Comparison of ENCODE assay signal across 22 cellular contexts in the genomic region with DNA sequence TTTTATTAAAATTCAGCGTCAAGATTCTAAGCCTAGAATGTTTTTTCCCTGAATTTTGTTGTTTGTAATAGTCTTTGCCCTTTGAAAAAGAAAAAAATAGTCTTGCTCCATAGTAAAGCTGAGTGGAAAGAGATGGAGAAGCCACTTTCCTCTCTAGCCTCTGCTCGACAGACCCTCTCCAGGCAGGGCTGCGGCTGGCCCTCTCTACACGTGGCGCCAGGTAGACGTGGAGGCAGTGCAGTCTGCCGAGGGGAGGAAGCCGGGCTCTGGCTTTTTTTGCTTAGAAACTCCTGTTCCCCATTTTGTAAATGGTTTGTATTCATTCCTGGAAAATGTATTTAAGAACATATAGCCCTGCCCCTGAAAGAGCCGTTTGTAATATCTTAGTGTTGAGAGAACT. TPM values are rescaled to one million over a fixed set of nuclear protein-coding genes. Genes with fewer than 3 reads are reported as not detected.
DNase-seq lines count a peak whose midpoint lies in the region; ATAC-seq, FAIRE-seq and TF ChIP-seq lines count a peak whose summit lies in the region.
"Had no signal": no experiment of that assay in that cellular context is flagged by ENCODE, and none has a peak within 500 bp of the region (broad histone marks: within the 10 kb centered on the region; RNA-seq: fewer than 3 reads in every experiment).

No MANE protein-coding gene starts in this region.

- H3K27me3 Mint-ChIP-seq in activated CD8-positive, alpha-beta T cell treated with anti-CD3 and anti-CD28 coated beads for 36 hours: no peaks in the 10 kb centered on the region
- no peaks in the 10 kb centered on the region for H3K27me3 Mint-ChIP-seq in activated CD8-positive, alpha-beta T cell treated with anti-CD3 and anti-CD28 coated beads, Interleukin-2, amount 10 ng/mL, durations not matched to agents 7 days and 5 days (ENCODE audit: low read depth)
- H3K27me3 Mint-ChIP-seq in CD4-positive, alpha-beta T cell: no peaks in the 10 kb centered on the region
- H3K27me3 Mint-ChIP-seq in brain (no peaks in the 10 kb centered on the region), nephron progenitor cell (ENCODE audit: low read depth, poor library complexity) (no peaks in the 10 kb centered on the region)

- no peaks in the 10 kb centered on the region for H3K4me1 ChIP-seq in foreskin keratinocyte

- peaks cover 9% of the 10 kb centered on the region for H3K4me1 Mint-ChIP-seq in activated CD8-positive, alpha-beta T cell treated with anti-CD3 and anti-CD28 coated beads for 36 hours (ENCODE audit: low read depth)
- H3K4me1 Mint-ChIP-seq in activated CD8-positive, alpha-beta T cell treated with anti-CD3 and anti-CD28 coated beads, Interleukin-2, amount 10 ng/mL, durations not matched to agents 7 days and 5 days (ENCODE audit: low read depth): peaks cover 11% of the 10 kb centered on the region
- no peaks in the 10 kb centered on the region for H3K4me1 Mint-ChIP-seq in CD4-positive, alpha-beta T cell (ENCODE audit: low read depth)
- H3K4me1 Mint-ChIP-seq in brain: no peaks in the 10 kb centered on the region
- H3K4me1 Mint-ChIP-seq in nephron progenitor cell: peaks cover 17% of the 10 kb centered on the region

- TF ChIP-seq CTCF in activated CD8-positive, alpha-beta T cell treated with anti-CD3 and anti-CD28 coated beads for 36 hours (IDR thresholded peaks at IDR 0.05): no peak
- no peak for TF ChIP-seq CTCF in CD4-positive, alpha-beta T cell (IDR thresholded peaks at IDR 0.05)
- TF ChIP-seq CTCF in brain (conservative IDR thresholded peaks at IDR 0.05): no peak
- TF ChIP-seq CTCF in nephron progenitor cell (IDR thresholded peaks at IDR 0.05): no peak
- TF ChIP-seq CTCF in foreskin keratinocyte (conservative IDR thresholded peaks at IDR 0.05): no peak

- TF ChIP-seq POLR2A in GM12891 (IDR thresholded peaks at IDR 0.05; ENCODE audit: low read depth, low read length): no peak

- no peak overlapping the region for H3K4me3 Mint-ChIP-seq in activated CD8-positive, alpha-beta T cell treated with anti-CD3 and anti-CD28 coated beads for 36 hours
- no peak overlapping the region for H3K4me3 Mint-ChIP-seq in activated CD8-positive, alpha-beta T cell treated with anti-CD3 and anti-CD28 coated beads, Interleukin-2, amount 10 ng/mL, durations not matched to agents 7 days and 5 days
- no peak overlapping the region for H3K4me3 Mint-ChIP-seq in CD4-positive, alpha-beta T cell
- H3K4me3 Mint-ChIP-seq in brain (no peak overlapping the region), nephron progenitor cell (no peak overlapping the region)

- no peak overlapping the region for H3K27ac ChIP-seq in CD4-positive, alpha-beta T cell (ENCODE audit: low read depth, low read length)
- no peak overlapping the region for H3K27ac ChIP-seq in foreskin keratinocyte

- peak overlapping the region; percentile 20 for H3K27ac Mint-ChIP-seq in activated CD8-positive, alpha-beta T cell treated with anti-CD3 and anti-CD28 coated beads for 36 hours
- no peak overlapping the region for H3K27ac Mint-ChIP-seq in activated CD8-positive, alpha-beta T cell treated with anti-CD3 and anti-CD28 coated beads, Interleukin-2, amount 10 ng/mL, durations not matched to agents 7 days and 5 days
- peak overlapping the region; percentile 44 for H3K27ac Mint-ChIP-seq in CD4-positive, alpha-beta T cell
- H3K27ac Mint-ChIP-seq in brain (peak overlapping the region in 3 of 5 experiments; percentile 39 to 58 (median 51)), nephron progenitor cell (peak overlapping the region; percentile 64)

- CTCF ChIA-PET in activated CD8-positive, alpha-beta T cell treated with anti-CD3 and anti-CD28 coated beads for 36 hours (lab: Charles Lee): interaction anchor here (1.0 kb wide), 1 partner anchor 14 kb away, joined by 3 read pairs; no protein-coding TSS in a partner anchor
- CTCF ChIA-PET in activated CD8-positive, alpha-beta T cell treated with anti-CD3 and anti-CD28 coated beads, Interleukin-2, amount 10 ng/mL, durations not matched to agents 7 days and 5 days (lab: Charles Lee): no interaction called here
- CTCF ChIA-PET in CD4-positive, alpha-beta T cell (lab: Charles Lee): no interaction called here

- intact Hi-C loops in activated CD8-positive, alpha-beta T cell treated with anti-CD3 and anti-CD28 coated beads for 36 hours (cut with micrococcal nuclease): no loop called here
- intact Hi-C loops in CD4-positive, alpha-beta T cell (cut with DNase I, micrococcal nuclease): no loop called here

- peaks cover 56% of the 10 kb centered on the region for H3K36me3 Mint-ChIP-seq in activated CD8-positive, alpha-beta T cell treated with anti-CD3 and anti-CD28 coated beads for 36 hours (ENCODE audit: low read depth)
- peaks cover 74% of the 10 kb centered on the region for H3K36me3 Mint-ChIP-seq in activated CD8-positive, alpha-beta T cell treated with anti-CD3 and anti-CD28 coated beads, Interleukin-2, amount 10 ng/mL, durations not matched to agents 7 days and 5 days (ENCODE audit: low read depth)
- H3K36me3 Mint-ChIP-seq in CD4-positive, alpha-beta T cell (ENCODE audit: low read depth): peaks cover 100% of the 10 kb centered on the region
- H3K36me3 Mint-ChIP-seq in brain: peaks cover 78% of the 10 kb centered on the region
- H3K36me3 Mint-ChIP-seq in nephron progenitor cell (ENCODE audit: low read depth): peaks cover 59% of the 10 kb centered on the region

- ATAC-seq in activated CD8-positive, alpha-beta T cell treated with anti-CD3 and anti-CD28 coated beads for 36 hours: no peak
- no peak for ATAC-seq in activated CD8-positive, alpha-beta T cell treated with anti-CD3 and anti-CD28 coated beads, Interleukin-2, amount 10 ng/mL, durations not matched to agents 7 days and 5 days
- ATAC-seq in CD4-positive, alpha-beta T cell (ENCODE audit: poor library complexity): no peak
- ATAC-seq in GM21528 (IDR thresholded peaks at IDR 0.05; ENCODE audit: low FRiP score, unreplicated experiment): no peak
- ATAC-seq in foreskin keratinocyte: no peak

- H3K9me3 ChIP-seq in CD4-positive, alpha-beta T cell (ENCODE audit: control insufficient read depth, low read length): no peaks in the 10 kb centered on the region

- no peaks in the 10 kb centered on the region for H3K9me3 Mint-ChIP-seq in activated CD8-positive, alpha-beta T cell treated with anti-CD3 and anti-CD28 coated beads for 36 hours
- no peaks in the 10 kb centered on the region for H3K9me3 Mint-ChIP-seq in activated CD8-positive, alpha-beta T cell treated with anti-CD3 and anti-CD28 coated beads, Interleukin-2, amount 10 ng/mL, durations not matched to agents 7 days and 5 days (ENCODE audit: insufficient read depth)
- no peaks in the 10 kb centered on the region for H3K9me3 Mint-ChIP-seq in CD4-positive, alpha-beta T cell
- H3K9me3 Mint-ChIP-seq in brain (no peaks in the 10 kb centered on the region), nephron progenitor cell (no peaks in the 10 kb centered on the region)

- no peak for FAIRE-seq in GM12891 (lab: Jason Lieb, UNC)
- FAIRE-seq: D721Med had no signal

- no peaks in the 10 kb centered on the region for H3K27me3 ChIP-seq in CD4-positive, alpha-beta T cell (ENCODE audit: control insufficient read depth, insufficient read depth, low read length)
- no peaks in the 10 kb centered on the region for H3K27me3 ChIP-seq in foreskin keratinocyte

- DNase-seq in activated CD8-positive, alpha-beta T cell treated with anti-CD3 and anti-CD28 coated beads for 36 hours: no peak
- no peak for DNase-seq in activated CD8-positive, alpha-beta T cell treated with anti-CD3 and anti-CD28 coated beads, Interleukin-2, amount 10 ng/mL, durations not matched to agents 7 days and 5 days
- DNase-seq in CD4-positive, alpha-beta T cell: no peak
- DNase-seq in nephron progenitor cell (no peak), foreskin keratinocyte (no peak), GM12891 (ENCODE audit: insufficient read length, low spot score) (no peak)
- DNase-seq: 8988T, ACHN, GOT3, HCEC 1CT, Karpas-422, NCI-H1092, NCI-H1417 treated with DMSO at 0.1 percent for 48 hours, NCI-H1694 treated with DMSO at 0.1 percent for 48 hours, NCI-H2081, NCI-H2227 treated with DMSO at 0.1 percent for 48 hours, NCI-H526 treated with DMSO at 0.1 percent for 48 hours, RPMI8226, SHP77 had no signal

- POLR2A ChIA-PET in activated CD8-positive, alpha-beta T cell treated with anti-CD3 and anti-CD28 coated beads for 36 hours (lab: Charles Lee): interaction anchor here (0.7 kb wide), 1 partner anchor 11 kb away, joined by 3 read pairs; no protein-coding TSS in a partner anchor
- POLR2A ChIA-PET in activated CD8-positive, alpha-beta T cell treated with anti-CD3 and anti-CD28 coated beads, Interleukin-2, amount 10 ng/mL, durations not matched to agents 7 days and 5 days (lab: Charles Lee): no interaction called here
- POLR2A ChIA-PET in CD4-positive, alpha-beta T cell (lab: Charles Lee): no interaction called here

TF ChIP-seq in GM12891, 5 proteins besides CTCF, POLR2A, EP300 and RAD21:
- TF ChIP-seq POLR2AphosphoS5 (IDR thresholded peaks at IDR 0.05; ENCODE audit: low read depth, low read length) (no peak), SPI1 (IDR thresholded peaks at IDR 0.05; ENCODE audit: low read depth, low read length) (no peak), POU2F2 (IDR thresholded peaks at IDR 0.05; ENCODE audit: low read depth, low read length) (no peak), PAX5 (IDR thresholded peaks at IDR 0.05; ENCODE audit: insufficient read depth, low read length, severe bottlenecking) (no peak), TAF1 (IDR thresholded peaks at IDR 0.05; ENCODE audit: low read depth, low read length) (no peak)
TF ChIP-seq in GM12891: peak in this region for 0.

RNA-seq across cellular contexts. Expression of gene MPHOSPH8, which starts 35.3 kb away (rescaled TPM):
- total RNA-seq in activated CD8-positive, alpha-beta T cell treated with anti-CD3 and anti-CD28 coated beads for 36 hours: 10 to 100 TPM; 26.9 to 27.4 TPM
- 10 to 100 TPM; 32.1 to 32.6 TPM for total RNA-seq in activated CD8-positive, alpha-beta T cell treated with anti-CD3 and anti-CD28 coated beads, Interleukin-2, amount 10 ng/mL, durations not matched to agents 7 days and 5 days
- total RNA-seq in CD4-positive, alpha-beta T cell: 10 to 100 TPM; 48.0 to 51.2 TPM
- polyA plus RNA-seq in brain (ENCODE audit: insufficient read depth, low read depth, low replicate concordance) (15.0 TPM), foreskin keratinocyte (19.1 and 19.9 TPM in 2 replicates)
- total RNA-seq in foreskin keratinocyte: 27.0 and 27.4 TPM in 2 replicates
- 31.0 TPM for polyA plus RNA-seq in GM12891 (2012; ENCODE audit: low read depth, missing spikeins)
